ENCODE assay signal across 9 cellular contexts in genomic region chr2:44938287-44939073, GRCh38. TPM values are rescaled to one million over a fixed set of nuclear protein-coding genes. Genes with fewer than 3 reads are reported as not detected.
DNase-seq lines count a peak whose midpoint lies in the region; ATAC-seq and TF ChIP-seq lines count a peak whose summit lies in the region.
"Had no signal": no experiment of that assay in that cellular context is flagged by ENCODE, and none has a peak within 500 bp of the region (broad histone marks: within the 10 kb centered on the region; RNA-seq: fewer than 3 reads in every experiment).

No MANE protein-coding gene starts in this region.

- peak overlapping the region; percentile 98 for H2AFZ ChIP-seq in KMS-11 (ENCODE audit: low read depth)
- H2AFZ ChIP-seq in neuron (ENCODE audit: low read depth, low read length), result peak overlapping the region; percentile 18

- WGBS in testis, 2 donors, result 2 to 3% methylated on average over 12 to 55 of the region's 59 CpGs

- peak overlapping the region; percentile 93 for H3K4me2 ChIP-seq in KMS-11

- no peak overlapping the region for H3K27ac ChIP-seq in KMS-11
- H3K27ac ChIP-seq in testis, result no peak overlapping the region

- TF ChIP-seq CTCF in KMS-11 (conservative IDR thresholded peaks at IDR 0.05; ENCODE audit: low read depth, low read length) (no peak), testis (IDR thresholded peaks at IDR 0.05) (no peak)

- H3K4me1 ChIP-seq in KMS-11 (ENCODE audit: low read depth, poor library complexity, severe bottlenecking) (no peaks in the 10 kb centered on the region), neuron (ENCODE audit: insufficient read depth, low read length) (peaks cover 53% of the 10 kb centered on the region), testis (peaks cover 20% of the 10 kb centered on the region)

- no peaks in the 10 kb centered on the region for H3K9me3 ChIP-seq in neuron (ENCODE audit: low read length)
- no peaks in the 10 kb centered on the region for H3K9me3 ChIP-seq in testis

- DNase-seq in Daoy (ENCODE audit: low read depth) (peak; percentile 35), ecto neural progenitor cell (ENCODE audit: low spot score) (peak; percentile 76), DMS114 treated with DMSO at 0.1 percent for 48 hours (lab: John Stamatoyannopoulos, UW; ENCODE audit: unreplicated experiment) (no peak), testis (no peak)

- TF ChIP-seq POLR2A in testis (IDR thresholded peaks at IDR 0.05), result no peak

- no peaks in the 10 kb centered on the region for H4K20me1 ChIP-seq in KMS-11 (ENCODE audit: insufficient read depth)

- ATAC-seq in HG02981 (IDR thresholded peaks at IDR 0.05; ENCODE audit: unreplicated experiment) (no peak), HG02623 (IDR thresholded peaks at IDR 0.05; ENCODE audit: unreplicated experiment) (no peak)

- H3K36me3 ChIP-seq in KMS-11 (ENCODE audit: insufficient read depth) (no peaks in the 10 kb centered on the region), neuron (ENCODE audit: insufficient read depth, low read length) (no peaks in the 10 kb centered on the region), testis (ENCODE audit: low read depth, missing control alignments) (no peaks in the 10 kb centered on the region)

- H3K27me3 ChIP-seq in KMS-11 (ENCODE audit: insufficient read depth, low read depth) (peaks cover 4% of the 10 kb centered on the region; the same call in 1 of the 2 replicates), neuron (ENCODE audit: insufficient read depth, low read length) (peaks cover 89% of the 10 kb centered on the region), testis (peaks cover 5% of the 10 kb centered on the region)

- intact Hi-C loops in testis (cut with DNase I; ENCODE audit: low total_unique reads), result no loop called here

- no peaks in the 10 kb centered on the region for H3K79me2 ChIP-seq in KMS-11 (ENCODE audit: insufficient read depth, low read depth)

- H3K4me3 ChIP-seq in KMS-11 (IDR thresholded peaks at IDR 0.05; ENCODE audit: insufficient read depth, low read depth, low read length), result peak overlapping the region; percentile 62
- H3K4me3 ChIP-seq in neuron (ENCODE audit: low read length), result peak overlapping the region; percentile 18
- H3K4me3 ChIP-seq in testis, result no peak overlapping the region

- H3K9ac ChIP-seq in KMS-11, result peak overlapping the region; percentile 49

RNA-seq across cellular contexts. Expression of gene SIX3, which starts 3.0 kb away (rescaled TPM):
- total RNA-seq in Daoy (2014; rRNA removed; shearing (Covaris generic)), result 0.24 TPM in 1 of 2 replicates, not detected in the other
- total RNA-seq in testis, result under 1 TPM; 0.19 to 0.47 TPM
- 0.20 TPM for polyA plus RNA-seq in testis (ENCODE audit: insufficient read depth, low read depth, low replicate concordance)
- total RNA-seq: renal cortical epithelial cell had no signal

Comparison
In these comparisons a context has a peak if more than half of its experiments do, and no peak if none do; other contexts are left out.
1. DNase-seq: peak in Daoy (single experiment) and ecto neural progenitor cell (single experiment); none in DMS114 treated with DMSO at 0.1 percent for 48 hours (single experiment) and testis (single experiment).
2. H3K4me3 ChIP-seq: peak in KMS-11 (single experiment) and neuron (single experiment); none in testis (0 of 2).